Comparison of ENCODE assay signal across 1 cellular context in genomic region chrX:148426467-148426866, GRCh38.
TF ChIP-seq lines count a peak whose summit lies in the region.

No MANE protein-coding gene starts in this region.

TF ChIP-seq in GM23338, 12 proteins besides CTCF, POLR2A, EP300 and RAD21:
- TF ChIP-seq ZNF462 (CRISPR knock-in tag; IDR thresholded peaks at IDR 0.05) (0 out of 2 replicates have a peak, but pooled peaks have one; percentile 8), NANOG (IDR thresholded peaks at IDR 0.05; ENCODE audit: borderline replicate concordance) (peak; percentile 91), ZNF331 (CRISPR knock-in tag; IDR thresholded peaks at IDR 0.05; ENCODE audit: low read depth) (no peak), EZH2phosphoT487 (IDR thresholded peaks at IDR 0.05; ENCODE audit: unreplicated experiment) (no peak)
